Comparison of ENCODE assay signal across 8 cellular contexts in genomic region chr7:45923290-45923689, GRCh38. TPM values are rescaled to one million over a fixed set of nuclear protein-coding genes. Genes with fewer than 3 reads are reported as not detected.
A peak's percentile ranks its signal among the peaks of the same experiment; 100 is the strongest.
DNase-seq lines count a peak whose midpoint lies in the region; ATAC-seq and TF ChIP-seq lines count a peak whose summit lies in the region.

No MANE protein-coding gene starts in this region.

- H3K9me3 Mint-ChIP-seq in CD14-positive monocyte = peaks cover 0 to 9% (median 0%) of the 10 kb centered on the region in 7 donors

- peak overlapping the region in 1 of 2 donors; percentile 46 for H3K4me3 Mint-ChIP-seq in CD14-positive monocyte

- peak; percentile 71 for TF ChIP-seq CTCF in CD14-positive monocyte (IDR thresholded peaks at IDR 0.05)

- H3K36me3 Mint-ChIP-seq in CD14-positive monocyte = no peaks in the 10 kb centered on the region

- intact Hi-C loops in CD14-positive monocyte (cut with micrococcal nuclease) = no loop called here

- H3K27me3 Mint-ChIP-seq in CD14-positive monocyte (ENCODE audit: low read depth in 3 of 3) = peaks cover 48 to 65% (median 52%) of the 10 kb centered on the region in 3 donors

- DNase-seq in CD14-positive monocyte (ENCODE audit: low spot score) = no peak
- DNase-seq in NCI-H226 = peak; percentile 57
- peak; percentile 11 to 17 for DNase-seq in activated CD4-positive, alpha-beta T cell treated with anti-CD3 and anti-CD28 coated beads, Interleukin-2, amount 50 U/mL, for 4 hours
- DNase-seq in erythroblast (lab: John Stamatoyannopoulos, UW) = peak; percentile 45 to 69
- DNase-seq in mucosa of gallbladder (ENCODE audit: low spot score) = peak; percentile 73
- peak; percentile 87 for DNase-seq in superior temporal gyrus (ENCODE audit: extremely low spot score)

- ATAC-seq in GM21786 (IDR thresholded peaks at IDR 0.05; ENCODE audit: unreplicated experiment) (peak; percentile 51), HG02642 (IDR thresholded peaks at IDR 0.05; ENCODE audit: poor library complexity, unreplicated experiment) (no peak)

- no peak for TF ChIP-seq POLR2A in erythroblast (IDR thresholded peaks at IDR 0.05; ENCODE audit: low read length)

- peaks cover 4% of the 10 kb centered on the region for H3K4me1 Mint-ChIP-seq in CD14-positive monocyte

- H3K27ac Mint-ChIP-seq in CD14-positive monocyte = no peak overlapping the region

RNA-seq across cellular contexts. Expression of gene IGFBP3, which starts 2.2 kb away (rescaled TPM):
- under 1 TPM in 1 of 2 donors, not detected in 1; 0.06 TPM for polyA plus RNA-seq in CD14-positive monocyte
- total RNA-seq in mucosa of gallbladder = 67.4 TPM

RNA-seq across cellular contexts. Expression of gene IGFBP1, which starts 35.0 kb away (rescaled TPM):
- polyA plus RNA-seq in CD14-positive monocyte = not detected
- total RNA-seq in mucosa of gallbladder = 0.20 TPM

RNA-seq across cellular contexts. Expression of gene CCDC201, which starts 50.4 kb away (rescaled TPM):
- polyA plus RNA-seq in CD14-positive monocyte = not detected
- total RNA-seq in mucosa of gallbladder = not detected
